Comparison of ENCODE assay signal across 8 cellular contexts in genomic region chr2:222860740-222861410, GRCh38. TPM values are rescaled to one million over a fixed set of nuclear protein-coding genes. Genes with fewer than 3 reads are reported as not detected.
DNase-seq lines count a peak whose midpoint lies in the region; ATAC-seq, FAIRE-seq and TF ChIP-seq lines count a peak whose summit lies in the region.

ACSL3 (plus strand) TSS chr2:222861036; CDS start chr2:222908773, 47,737 bp downstream.

- H3K36me3 Mint-ChIP-seq in activated CD8-positive, alpha-beta memory T cell treated with anti-CD3 and anti-CD28 coated beads, Interleukin-2, amount 10 ng/mL, durations not matched to agents 7 days and 5 days, result peaks cover 2% of the 10 kb centered on the region

- H3K23ac ChIP-seq in H1 (ENCODE audit: insufficient read length) (no peak within 1 kb of the TSS), mesendoderm (ENCODE audit: low read length) (peak within 1 kb of the TSS; percentile 97)

- H4K8ac ChIP-seq in H1 (ENCODE audit: extremely low read depth, insufficient read depth, low read length) (peak within 1 kb of the TSS; percentile 97; the same call in 1 of the 2 replicates), mesendoderm (ENCODE audit: low read depth, low read length) (no peak within 1 kb of the TSS)

- H3K18ac ChIP-seq in H1 (ENCODE audit: extremely low read depth, low read length) (peak within 1 kb of the TSS; percentile 71), mesendoderm (ENCODE audit: low read length) (peak within 1 kb of the TSS; percentile 31)

- 2% methylated on average over 77 of the region's 99 CpGs; no CpG with 5 or more reads in 1 of the 2 experiments for WGBS in H1 (ENCODE audit: extremely low coverage in 1 of 2, insufficient coverage in 1 of 2, insufficient read length in 1 of 2, insufficient replicate concordance in 2 of 2, low coverage in 1 of 2, low lambda C conversion rate in 2 of 2, missing lambda C conversion rate in 1 of 2), 2 experiments
- no CpG with 5 or more reads among the region's 99 CpGs for WGBS in mesendoderm (ENCODE audit: extremely low coverage, insufficient coverage, low lambda C conversion rate)

- H3K4me1 ChIP-seq in NT2/D1 (ENCODE audit: insufficient read depth, insufficient read length) (peaks cover 7% of the 10 kb centered on the region), H1 (replicated peaks in 1 of 4; ENCODE audit: control insufficient read depth in 3 of 4, insufficient read depth in 4 of 4, low read length in 3 of 4) (peaks cover 12 to 18% (median 16%) of the 10 kb centered on the region in 4 experiments; a peak in 6 of 7 replicates), mesendoderm (ENCODE audit: control insufficient read depth, low read depth, low read length) (peaks cover 7% of the 10 kb centered on the region)

- peak within 1 kb of the TSS; percentile 64 for H3K4ac ChIP-seq in H1 (replicated peaks; ENCODE audit: insufficient read length, low read depth, low read length)
- peak within 1 kb of the TSS; percentile 72 for H3K4ac ChIP-seq in mesendoderm (ENCODE audit: low read depth, low read length)

- peak within 1 kb of the TSS; percentile 95 for H3K4me3 ChIP-seq in NT2/D1 (ENCODE audit: insufficient read length, low read depth)
- H3K4me3 ChIP-seq in H1 (ENCODE audit: extremely low read depth in 1 of 4, insufficient read depth in 2 of 4, low read depth in 3 of 4, low read length in 4 of 4), result peak within 1 kb of the TSS; percentile 77 to 97 (median 83)
- H3K4me3 ChIP-seq in mesendoderm (ENCODE audit: low read length), result peak within 1 kb of the TSS; percentile 85

- H3K27ac Mint-ChIP-seq in activated CD8-positive, alpha-beta memory T cell treated with anti-CD3 and anti-CD28 coated beads, Interleukin-2, amount 10 ng/mL, durations not matched to agents 7 days and 5 days, result peak within 1 kb of the TSS; percentile 81

- peak within 1 kb of the TSS; percentile 80 for H2BK12ac ChIP-seq in H1 (ENCODE audit: low read depth, low read length)

- H3K79me2 ChIP-seq in H1 (ENCODE audit: control insufficient read depth in 1 of 2, insufficient read depth in 2 of 2, low read length in 2 of 2), result peaks cover 34 to 49% of the 10 kb centered on the region in 2 experiments
- peaks cover 43% of the 10 kb centered on the region for H3K79me2 ChIP-seq in mesendoderm (ENCODE audit: control insufficient read depth, insufficient read depth, low read length)

- no peaks in the 10 kb centered on the region for H3K9me3 Mint-ChIP-seq in activated CD8-positive, alpha-beta memory T cell treated with anti-CD3 and anti-CD28 coated beads, Interleukin-2, amount 10 ng/mL, durations not matched to agents 7 days and 5 days (ENCODE audit: low read depth)

- peak; percentile 97 for FAIRE-seq in HTR-8/SVneo (lab: Jason Lieb, UNC)
- FAIRE-seq in H1 (lab: Jason Lieb, UNC), result no peak

- peak within 1 kb of the TSS; percentile 21; the same call in 1 of the 2 replicates for H2BK20ac ChIP-seq in H1 (ENCODE audit: low read length)

- TF ChIP-seq CTCF in H1 (IDR thresholded peaks at IDR 0.05; ENCODE audit: control extremely low read depth in 1 of 3, insufficient read depth in 1 of 3, low read depth in 1 of 3, low read length in 3 of 3), result peak; percentile 2 to 8 (median 2); a peak in 2 of 4 replicates

- H4K91ac ChIP-seq in H1 (replicated peaks; ENCODE audit: insufficient read length, low read length), result peak within 1 kb of the TSS; percentile 84

- ATAC-seq in GM21360 (IDR thresholded peaks at IDR 0.05; ENCODE audit: unreplicated experiment), result peak; percentile 98
- peak; percentile 99 for ATAC-seq in activated CD8-positive, alpha-beta memory T cell treated with anti-CD3 and anti-CD28 coated beads, Interleukin-2, amount 10 ng/mL, durations not matched to agents 7 days and 5 days

- H2BK15ac ChIP-seq in H1 (ENCODE audit: low read length), result peak within 1 kb of the TSS; percentile 61; the same call in 1 of the 2 replicates
- peak within 1 kb of the TSS; percentile 7 for H2BK15ac ChIP-seq in mesendoderm (replicated peaks; ENCODE audit: low read depth)

- no peaks in the 10 kb centered on the region for H3K9me3 ChIP-seq in NT2/D1 (ENCODE audit: insufficient read depth, low read length)
- H3K9me3 ChIP-seq in H1 (ENCODE audit: insufficient read depth in 2 of 2, low read depth in 1 of 2, low read length in 1 of 2), result no peaks in the 10 kb centered on the region

- TF ChIP-seq POLR2A in H1 (IDR thresholded peaks at IDR 0.05; ENCODE audit: control extremely low read depth in 1 of 2, low read depth in 2 of 2, low read length in 2 of 2), result peak; percentile 96 to 97

- peak within 1 kb of the TSS; percentile 22 for H2AFZ ChIP-seq in H1 (ENCODE audit: low read length)

- H3K27me3 ChIP-seq in NT2/D1 (ENCODE audit: insufficient read depth, insufficient read length) (no peaks in the 10 kb centered on the region), H1 (replicated peaks in 1 of 4; ENCODE audit: control insufficient read depth in 3 of 4, extremely low read depth in 1 of 4, insufficient read depth in 3 of 4, low read length in 3 of 4) (no peaks in the 10 kb centered on the region), mesendoderm (ENCODE audit: insufficient read depth, low read length, poor library complexity) (no peaks in the 10 kb centered on the region)

- H3K27me3 Mint-ChIP-seq in activated CD8-positive, alpha-beta memory T cell treated with anti-CD3 and anti-CD28 coated beads, Interleukin-2, amount 10 ng/mL, durations not matched to agents 7 days and 5 days, result peaks cover 19% of the 10 kb centered on the region

- H3K36me3 ChIP-seq in NT2/D1 (ENCODE audit: insufficient read depth, insufficient read length, low read length) (no peaks in the 10 kb centered on the region), H1 (ENCODE audit: control insufficient read depth in 2 of 4, insufficient read depth in 4 of 4, low read length in 3 of 4) (no peaks in the 10 kb centered on the region), mesendoderm (ENCODE audit: control insufficient read depth, insufficient read depth, low read length) (no peaks in the 10 kb centered on the region)

- H3K4me3 Mint-ChIP-seq in activated CD8-positive, alpha-beta memory T cell treated with anti-CD3 and anti-CD28 coated beads, Interleukin-2, amount 10 ng/mL, durations not matched to agents 7 days and 5 days, result peak within 1 kb of the TSS; percentile 66

- POLR2A ChIA-PET in H1 (lab: Charles Lee; ENCODE audit: partially characterized antibody), result interaction anchor here (0.8 to 1.5 kb wide), 9 partner anchors 10 to 162 kb away, joined by 3 to 7 read pairs (median 3); no protein-coding TSS in a partner anchor

- H2BK120ac ChIP-seq in H1 (replicated peaks; ENCODE audit: low read depth, low read length) (peak within 1 kb of the TSS; percentile 93), mesendoderm (ENCODE audit: low read depth, low read length) (peak within 1 kb of the TSS; percentile 19)

- H4K5ac ChIP-seq in H1 (ENCODE audit: insufficient read length, low read depth, low read length) (peak within 1 kb of the TSS; percentile 38), mesendoderm (ENCODE audit: low read length) (no peak within 1 kb of the TSS)

- H2AK5ac ChIP-seq in H1 (ENCODE audit: low read depth, low read length) (peak within 1 kb of the TSS; percentile 42; the same call in 1 of the 2 replicates), mesendoderm (ENCODE audit: low read length) (no peak within 1 kb of the TSS)

- H3K79me1 ChIP-seq in H1 (ENCODE audit: low read depth, low read length), result peaks cover 3% of the 10 kb centered on the region; the same call in 1 of the 2 replicates
- peaks cover 7% of the 10 kb centered on the region for H3K79me1 ChIP-seq in mesendoderm (ENCODE audit: low read length)

- CTCF ChIA-PET in activated CD8-positive, alpha-beta memory T cell treated with anti-CD3 and anti-CD28 coated beads, Interleukin-2, amount 10 ng/mL, durations not matched to agents 7 days and 5 days (lab: Charles Lee), result interaction anchor here (1.7 to 3.1 kb wide), 3 partner anchors 42 to 154 kb away, joined by 4 to 14 read pairs (median 14); no protein-coding TSS in a partner anchor
- CTCF ChIA-PET in H1 (lab: Charles Lee; ENCODE audit: partially characterized antibody), result interaction anchor here (0.6 to 2.2 kb wide), 10 partner anchors 18 to 642 kb away, joined by 3 to 6 read pairs (median 3); no protein-coding TSS in a partner anchor

- H3K4me1 Mint-ChIP-seq in activated CD8-positive, alpha-beta memory T cell treated with anti-CD3 and anti-CD28 coated beads, Interleukin-2, amount 10 ng/mL, durations not matched to agents 7 days and 5 days, result peaks cover 13% of the 10 kb centered on the region

- no peak within 1 kb of the TSS for H3K14ac ChIP-seq in H1 (ENCODE audit: insufficient read length)

- peaks cover 18 to 34% of the 10 kb centered on the region in 2 experiments for H4K20me1 ChIP-seq in H1 (replicated peaks in 1 of 2; ENCODE audit: control insufficient read depth in 1 of 2, insufficient read depth in 2 of 2, low read length in 2 of 2)

- no peak for TF ChIP-seq EP300 in H1 (IDR thresholded peaks at IDR 0.05; ENCODE audit: borderline replicate concordance in 1 of 2, low read depth in 2 of 2, low read length in 2 of 2)

- DNase-seq in COLO829 (ENCODE audit: low spot score), result peak; percentile 75
- peak; percentile 84 for DNase-seq in HTR-8/SVneo (ENCODE audit: insufficient read length, low spot score)
- DNase-seq in NT2/D1 (ENCODE audit: low read depth, low spot score), result peak; percentile 96
- DNase-seq in activated CD8-positive, alpha-beta memory T cell treated with anti-CD3 and anti-CD28 coated beads, Interleukin-2, amount 10 ng/mL, durations not matched to agents 7 days and 5 days, result peak; percentile 97
- DNase-seq in H1 (ENCODE audit: low read depth in 1 of 2, low spot score in 2 of 2), result peak; percentile 88 to 97
- DNase-seq in mesendoderm, result peak; percentile 99
- DNase-seq in stimulated activated CD8-positive, alpha-beta memory T cell treated with anti-CD3 and anti-CD28 coated beads, Interleukin-12 subunit alpha, Interleukin-12 subunit beta, amount 100 ng/mL, for 4 hours (ENCODE audit: low read depth), result peak; percentile 85

- H3K27ac ChIP-seq in H1 (ENCODE audit: low read depth, low read length), result peak within 1 kb of the TSS; percentile 94
- H3K27ac ChIP-seq in mesendoderm (ENCODE audit: low read depth, low read length), result peak within 1 kb of the TSS; percentile 88

- no peak; a peak in 1 of 4 replicates for TF ChIP-seq RAD21 in H1 (IDR thresholded peaks at IDR 0.05 in 1 of 2, conservative IDR thresholded peaks at IDR 0.05 in 1 of 2; ENCODE audit: low read depth in 2 of 2, low read length in 2 of 2)

- H3K4me2 ChIP-seq in H1 (ENCODE audit: insufficient read depth in 1 of 2, low read depth in 2 of 2, low read length in 2 of 2) (peak within 1 kb of the TSS; percentile 62 to 72), mesendoderm (ENCODE audit: low read length) (peak within 1 kb of the TSS; percentile 70)

- H3K23me2 ChIP-seq in H1 (ENCODE audit: low read depth, low read length), result peaks cover 8% of the 10 kb centered on the region; the same call in 1 of the 2 replicates

- H3K56ac ChIP-seq in H1 (replicated peaks; ENCODE audit: insufficient read length, low read depth, low read length) (peak within 1 kb of the TSS; percentile 77), mesendoderm (ENCODE audit: low read length) (peak within 1 kb of the TSS; percentile 96)

- peak within 1 kb of the TSS; percentile 87; the same call in 1 of the 2 replicates for H2BK5ac ChIP-seq in H1 (ENCODE audit: low read depth, low read length)
- H2BK5ac ChIP-seq in mesendoderm (ENCODE audit: low read length), result peak within 1 kb of the TSS; percentile 80

- H3K9ac ChIP-seq in NT2/D1 (ENCODE audit: insufficient read length, low read depth), result peak within 1 kb of the TSS; percentile 98
- H3K9ac ChIP-seq in H1 (replicated peaks in 1 of 4; ENCODE audit: extremely low read depth in 1 of 4, low read depth in 3 of 4, low read length in 3 of 4), result peak within 1 kb of the TSS; percentile 82 to 99 (median 86)
- H3K9ac ChIP-seq in mesendoderm (ENCODE audit: low read length), result peak within 1 kb of the TSS; percentile 96

RNA-seq across cellular contexts. Expression of gene ACSL3, which starts in this region (rescaled TPM):
- total RNA-seq in activated CD8-positive, alpha-beta memory T cell treated with anti-CD3 and anti-CD28 coated beads, Interleukin-2, amount 10 ng/mL, durations not matched to agents 7 days and 5 days, result 10 to 100 TPM; 32.1 to 58.7 TPM
- total RNA-seq in H1 (2021; fragmentation: NEBNext Ultra II Directional; extraction: Animal tissue kit (Norgen Biotek cat#: 25700)), result 94.0 and 98.1 TPM in 2 replicates
- 37.5 and 53.3 TPM in 2 replicates for polyA plus RNA-seq in H1 (2011; rRNA removed)
- polyA plus RNA-seq in H1 (2011; cell fraction: cytosol; rRNA removed), result 41.9 TPM
- polyA plus RNA-seq in H1 (2011; cell fraction: nucleus; rRNA removed), result 45.3 TPM
- 39.7 to 94.3 TPM (median 50.2 TPM) in 4 replicates for polyA plus RNA-seq in H1 (2012, experiment 1 of 2)
- polyA plus RNA-seq in H1 (2012, experiment 2 of 2), result 3.1 TPM
- 108 TPM for polyA plus RNA-seq in H1 (2013, experiment 1 of 2)
- polyA plus RNA-seq in H1 (2013, experiment 2 of 2), result 128 TPM
- 147 and 157 TPM in 2 replicates for polyA minus RNA-seq in H1 (2011; rRNA and poly(A)+ RNA removed)
- 63.3 TPM for polyA minus RNA-seq in H1 (2011; cell fraction: cytosol; rRNA and poly(A)+ RNA removed)
- polyA minus RNA-seq in H1 (2011; cell fraction: nucleus; rRNA and poly(A)+ RNA removed), result 110 TPM
- polyA plus RNA-seq in mesendoderm (2013, experiment 1 of 2), result 81.5 TPM
- 84.2 TPM for polyA plus RNA-seq in mesendoderm (2013, experiment 2 of 2)

Comparison
In these comparisons a context has a peak if more than half of its experiments do, and no peak if none do; other contexts are left out.
1. Peak in every context shown above with its lines: DNase-seq, ATAC-seq, H3K4me3 ChIP-seq and H3K27ac ChIP-seq.